Comparison of ENCODE assay signal across 30 cellular contexts in the genomic region with DNA sequence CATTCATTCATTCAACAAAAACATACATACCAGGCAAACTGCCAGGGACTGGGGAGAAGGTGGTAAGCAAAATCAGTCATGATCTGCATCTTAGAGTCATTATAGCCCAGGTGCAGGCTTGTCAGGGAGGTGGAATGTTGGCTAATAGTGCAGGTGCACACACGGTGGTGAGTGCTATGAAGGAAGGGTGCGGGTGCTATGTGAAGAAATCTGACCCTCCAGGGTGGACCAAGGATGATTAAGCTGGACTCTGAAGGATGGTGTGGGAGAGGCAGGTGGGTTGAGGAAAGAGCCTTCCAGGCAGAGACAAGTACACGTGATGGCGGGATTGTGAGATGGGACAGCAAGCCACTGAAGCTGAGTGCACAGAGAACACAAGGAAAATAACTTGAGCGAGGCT.
"Had no signal": no experiment of that assay in that cellular context is flagged by ENCODE, and none has a peak within 500 bp of the region (broad histone marks: within the 10 kb centered on the region; RNA-seq: fewer than 3 reads in every experiment).

No MANE protein-coding gene starts in this region.

- H3K4me3 Mint-ChIP-seq: activated CD4-positive, alpha-beta memory T cell treated with anti-CD3 and anti-CD28 coated beads for 36 hours; activated CD4-positive, alpha-beta T cell treated with anti-CD3 and anti-CD28 coated beads for 36 hours; activated CD4-positive, alpha-beta T cell treated with anti-CD3 and anti-CD28 coated beads, Interleukin-2, amount 10 ng/mL, durations not matched to agents 24 days and 14 days; activated naive CD8-positive, alpha-beta T cell; activated T-cell treated with anti-CD3 and anti-CD28 coated beads, Interleukin-2, amount 50 U/mL, for 24 hours; activated T-helper 17 cell treated with anti-CD3 and anti-CD28 coated beads, Interleukin-2, amount 50 U/mL, for 72 hours; T-helper 17 cell; T-helper 2 cell treated with Interferon-gamma antibody and Interleukin-4, amounts not matched to agents 5 μg/mL and 100 μg/mL, for 36 hours had no signal

- FAIRE-seq: astrocyte, endometrium, frontal cortex had no signal

- H3K27ac Mint-ChIP-seq: activated CD4-positive, alpha-beta memory T cell treated with anti-CD3 and anti-CD28 coated beads for 36 hours; activated CD4-positive, alpha-beta T cell treated with anti-CD3 and anti-CD28 coated beads for 36 hours; activated CD4-positive, alpha-beta T cell treated with anti-CD3 and anti-CD28 coated beads, Interleukin-2, amount 10 ng/mL, durations not matched to agents 24 days and 14 days; activated naive CD8-positive, alpha-beta T cell; activated T-cell treated with anti-CD3 and anti-CD28 coated beads, Interleukin-2, amount 50 U/mL, for 24 hours; activated T-helper 17 cell treated with anti-CD3 and anti-CD28 coated beads, Interleukin-2, amount 50 U/mL, for 72 hours; T-helper 17 cell; T-helper 2 cell treated with Interferon-gamma antibody and Interleukin-4, amounts not matched to agents 5 μg/mL and 100 μg/mL, for 36 hours had no signal

- DNase-seq: activated CD4-positive, alpha-beta memory T cell treated with anti-CD3 and anti-CD28 coated beads for 36 hours; activated CD4-positive, alpha-beta T cell treated with anti-CD3 and anti-CD28 coated beads for 36 hours; activated CD4-positive, alpha-beta T cell treated with anti-CD3 and anti-CD28 coated beads, Interleukin-2, amount 10 ng/mL, durations not matched to agents 24 days and 14 days; activated CD4-positive, CD25-positive, alpha-beta regulatory T cell; activated CD4-positive, CD25-positive, alpha-beta regulatory T cell treated with anti-CD3 and anti-CD28 coated beads, Interleukin-2, amount 50 U/mL, for 72 hours; activated CD8-positive, alpha-beta memory T cell treated with anti-CD3 and anti-CD28 coated beads, Interleukin-2, amount 50 U/mL, for 48 hours; activated effector memory CD4-positive, alpha-beta T cell treated with Interleukin-2 at 50 U/mL for 16 hours; activated gamma-delta T cell treated with Interleukin-2 at 50 U/mL for 16 hours; activated naive CD4-positive, alpha-beta T cell treated with anti-CD3 and anti-CD28 coated beads, Interleukin-2, amount 50 U/mL, for 16 hours; activated naive CD4-positive, alpha-beta T cell treated with Interleukin-2 at 50 U/mL for 16 hours; activated T-cell treated with anti-CD3 and anti-CD28 coated beads for 4 hours; activated T-cell treated with anti-CD3 and anti-CD28 coated beads, Interleukin-2, amount 50 U/mL, for 24 hours; amniotic stem cell; anterior cingulate cortex; brain microvascular endothelial cell; caudate nucleus; cerebellar nuclear complex; colonic mucosa; effector CD8-positive, alpha-beta T cell; esophagus squamous epithelium; head of caudate nucleus; T-helper 1 cell; T-helper 17 cell; T1000 had no signal

- H3K36me3 ChIP-seq: brain microvascular endothelial cell, colonic mucosa, esophagus squamous epithelium had no signal

- ATAC-seq: activated CD4-positive, alpha-beta T cell treated with anti-CD3 and anti-CD28 coated beads for 36 hours; activated T-helper 17 cell treated with anti-CD3 and anti-CD28 coated beads, Interleukin-2, amount 50 U/mL, for 72 hours; T-helper 17 cell had no signal

- H3K4me1 Mint-ChIP-seq: activated CD4-positive, alpha-beta T cell treated with anti-CD3 and anti-CD28 coated beads for 36 hours; activated CD4-positive, alpha-beta T cell treated with anti-CD3 and anti-CD28 coated beads, Interleukin-2, amount 10 ng/mL, durations not matched to agents 24 days and 14 days; activated T-helper 17 cell treated with anti-CD3 and anti-CD28 coated beads, Interleukin-2, amount 50 U/mL, for 72 hours; T-helper 17 cell had no signal

- H3K4me3 ChIP-seq: colonic mucosa, esophagus squamous epithelium had no signal

- H3K9me3 ChIP-seq: colonic mucosa, esophagus squamous epithelium had no signal

- H3K9me3 Mint-ChIP-seq: activated CD4-positive, alpha-beta memory T cell treated with anti-CD3 and anti-CD28 coated beads for 36 hours; activated CD4-positive, alpha-beta T cell treated with anti-CD3 and anti-CD28 coated beads, Interleukin-2, amount 10 ng/mL, durations not matched to agents 24 days and 14 days; activated T-cell treated with anti-CD3 and anti-CD28 coated beads, Interleukin-2, amount 50 U/mL, for 24 hours; T-helper 2 cell treated with Interferon-gamma antibody and Interleukin-4, amounts not matched to agents 5 μg/mL and 100 μg/mL, for 36 hours had no signal

- H3K27ac ChIP-seq: brain microvascular endothelial cell, colonic mucosa, esophagus squamous epithelium had no signal

- H3K27me3 ChIP-seq: brain microvascular endothelial cell, colonic mucosa had no signal

- H3K36me3 Mint-ChIP-seq: activated CD4-positive, alpha-beta memory T cell treated with anti-CD3 and anti-CD28 coated beads for 36 hours; activated naive CD8-positive, alpha-beta T cell had no signal

- H3K4me1 ChIP-seq: colonic mucosa, esophagus squamous epithelium had no signal
